1 cellular context compared by ENCODE assay signal in the genomic region with DNA sequence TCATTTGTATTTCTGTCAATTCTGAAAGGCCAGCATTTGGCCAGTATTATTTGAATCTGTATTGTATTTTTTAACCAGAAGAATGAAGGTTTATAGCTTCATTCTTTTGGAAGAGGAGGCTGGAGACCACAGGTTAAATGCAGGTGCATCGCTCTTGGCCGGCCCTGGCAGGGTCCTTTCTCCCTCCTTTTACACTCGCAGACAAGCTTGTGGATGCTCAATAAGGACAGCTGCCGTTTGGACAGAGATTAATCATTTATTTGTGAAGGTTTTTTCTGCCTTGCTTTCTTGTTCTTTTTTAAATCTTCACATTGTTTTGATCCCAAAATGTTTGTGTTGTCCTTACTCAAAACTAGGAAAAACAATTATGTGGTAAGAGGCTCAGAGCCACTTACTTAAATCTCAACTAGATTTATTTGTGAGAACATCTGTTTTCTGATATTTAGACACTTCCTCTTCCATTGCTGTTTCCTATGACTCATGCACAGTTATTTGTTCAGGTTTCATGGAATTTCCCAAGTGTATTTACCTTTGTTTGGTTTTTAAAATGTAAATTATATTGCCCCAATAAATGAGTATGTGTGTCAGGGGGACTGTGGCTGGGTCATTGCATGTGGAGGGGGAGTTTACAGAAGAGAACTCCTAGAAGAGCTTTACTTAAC.
TF ChIP-seq lines count a peak whose summit lies in the region.

No MANE protein-coding gene starts in this region.

TF ChIP-seq in IMR-90, 13 proteins besides CTCF, POLR2A, EP300 and RAD21:
- TF ChIP-seq FOS (IDR thresholded peaks at IDR 0.05; ENCODE audit: low read depth, low read length) (peak; percentile 43; the same call in 1 of the 2 replicates), BHLHE40 (IDR thresholded peaks at IDR 0.05; ENCODE audit: low read depth, low read length) (no peak)
